17 cellular contexts compared by ENCODE assay signal in genomic region chr1:152924191-152924590, GRCh38. TPM values are rescaled to one million over a fixed set of nuclear protein-coding genes. Genes with fewer than 3 reads are reported as not detected.
DNase-seq lines count a peak whose midpoint lies in the region; FAIRE-seq and TF ChIP-seq lines count a peak whose summit lies in the region.
"Had no signal": no experiment of that assay in that cellular context is flagged by ENCODE, and none has a peak within 500 bp of the region (broad histone marks: within the 10 kb centered on the region; RNA-seq: fewer than 3 reads in every experiment).

No MANE protein-coding gene starts in this region.

- no peaks in the 10 kb centered on the region for H3K36me3 Mint-ChIP-seq in activated CD4-positive, alpha-beta memory T cell treated with anti-CD3 and anti-CD28 coated beads, Interleukin-2, amount 10 ng/mL, durations not matched to agents 7 days and 5 days (ENCODE audit: low read depth)

- H3K36me3 ChIP-seq in keratinocyte (ENCODE audit: control insufficient read depth in 2 of 2, extremely low read depth in 1 of 2, insufficient read depth in 2 of 2, low read length in 2 of 2), result no peaks in the 10 kb centered on the region
- H3K36me3 ChIP-seq: Peyer's patch had no signal

- H3K4me1 ChIP-seq in keratinocyte (ENCODE audit: control insufficient read depth, extremely low read depth, insufficient read depth, low read length), result no peaks in the 10 kb centered on the region
- H3K4me1 ChIP-seq: Peyer's patch had no signal

- peak; percentile 26 for FAIRE-seq in keratinocyte (lab: Jason Lieb, UNC)

- H3K27ac ChIP-seq in keratinocyte (ENCODE audit: control insufficient read depth, insufficient read depth, low read length), result no peak overlapping the region
- H3K27ac ChIP-seq: HL-60, Peyer's patch had no signal

- no peaks in the 10 kb centered on the region for H3K4me1 Mint-ChIP-seq in activated CD4-positive, alpha-beta memory T cell treated with anti-CD3 and anti-CD28 coated beads, Interleukin-2, amount 10 ng/mL, durations not matched to agents 7 days and 5 days

- H3K79me2 ChIP-seq in keratinocyte (ENCODE audit: control insufficient read depth, insufficient read depth, low read length), result no peaks in the 10 kb centered on the region

- peaks cover 8% of the 10 kb centered on the region for H3K27me3 Mint-ChIP-seq in activated CD4-positive, alpha-beta memory T cell treated with anti-CD3 and anti-CD28 coated beads, Interleukin-2, amount 10 ng/mL, durations not matched to agents 7 days and 5 days

- H3K9me3 ChIP-seq in keratinocyte (ENCODE audit: control insufficient read depth, low read depth, low read length), result no peaks in the 10 kb centered on the region
- H3K9me3 ChIP-seq: Peyer's patch had no signal

- no peaks in the 10 kb centered on the region for H3K9me3 Mint-ChIP-seq in activated CD4-positive, alpha-beta memory T cell treated with anti-CD3 and anti-CD28 coated beads, Interleukin-2, amount 10 ng/mL, durations not matched to agents 7 days and 5 days
- H3K9me3 Mint-ChIP-seq: T-helper 2 cell treated with Interferon-gamma antibody and Interleukin-4, amounts not matched to agents 5 μg/mL and 100 μg/mL, for 36 hours had no signal

- H3K9me1 ChIP-seq in keratinocyte (ENCODE audit: control insufficient read depth, extremely low read depth, insufficient read depth, low read length), result no peaks in the 10 kb centered on the region

- DNase-seq in NCI-H1417 (lab: John Stamatoyannopoulos, UW) (peak; percentile 4 to 93 (median 55)), NCI-H1417 treated with DMSO at 0.1 percent for 48 hours (lab: John Stamatoyannopoulos, UW) (no peak), ELR (ENCODE audit: low read depth) (peak; percentile 31), RPMI8226 (peak; percentile 12), keratinocyte (ENCODE audit: low read depth, low spot score) (no peak), SK-N-DZ (ENCODE audit: low spot score) (no peak), GM19238 (ENCODE audit: insufficient read length, low spot score) (no peak)
- DNase-seq in activated CD4-positive, alpha-beta memory T cell treated with anti-CD3 and anti-CD28 coated beads, Interleukin-2, amount 10 ng/mL, durations not matched to agents 7 days and 5 days, result no peak
- DNase-seq: C1 segment of cervical spinal cord, GOT3, NCI-H446 treated with DMSO at 0.1 percent for 48 hours, Peyer's patch, SHP77 treated with DMSO at 0.1 percent for 48 hours had no signal

- dilution Hi-C loops in keratinocyte (cut with MboI; ENCODE audit: extremely low pct_ligation_motif_present, low sequenced_read_pairs), result no loop called here

- H3K27ac Mint-ChIP-seq in activated CD4-positive, alpha-beta memory T cell treated with anti-CD3 and anti-CD28 coated beads, Interleukin-2, amount 10 ng/mL, durations not matched to agents 7 days and 5 days, result no peak overlapping the region
- H3K27ac Mint-ChIP-seq: T-helper 2 cell treated with Interferon-gamma antibody and Interleukin-4, amounts not matched to agents 5 μg/mL and 100 μg/mL, for 36 hours had no signal

- peak overlapping the region; percentile 4 for H2AFZ ChIP-seq in keratinocyte (ENCODE audit: control insufficient read depth, low read length)

- CTCF ChIA-PET in activated CD4-positive, alpha-beta memory T cell treated with anti-CD3 and anti-CD28 coated beads, Interleukin-2, amount 10 ng/mL, durations not matched to agents 7 days and 5 days (lab: Charles Lee), result no interaction called here

- no peak overlapping the region for H3K4me3 Mint-ChIP-seq in activated CD4-positive, alpha-beta memory T cell treated with anti-CD3 and anti-CD28 coated beads, Interleukin-2, amount 10 ng/mL, durations not matched to agents 7 days and 5 days
- H3K4me3 Mint-ChIP-seq: T-helper 2 cell treated with Interferon-gamma antibody and Interleukin-4, amounts not matched to agents 5 μg/mL and 100 μg/mL, for 36 hours had no signal

- H3K27me3 ChIP-seq in keratinocyte (ENCODE audit: control insufficient read depth, extremely low read depth, insufficient read depth, low read length), result no peaks in the 10 kb centered on the region
- H3K27me3 ChIP-seq: Peyer's patch had no signal

- no peak overlapping the region for H3K4me2 ChIP-seq in keratinocyte (ENCODE audit: control insufficient read depth, extremely low read depth, insufficient read depth, low read depth, low read length)

- H4K20me1 ChIP-seq in keratinocyte (ENCODE audit: control insufficient read depth, extremely low read depth, insufficient read depth, low read length), result no peaks in the 10 kb centered on the region

- TF ChIP-seq CTCF in keratinocyte (optimal IDR thresholded peaks at IDR 0.05 in 1 of 3, IDR thresholded peaks at IDR 0.05 in 1 of 3, conservative IDR thresholded peaks at IDR 0.05 in 1 of 3; ENCODE audit: extremely low read depth in 1 of 3, insufficient read depth in 2 of 3, low read length in 3 of 3), result peak in 1 of 3 experiments; percentile 45

- H3K9ac ChIP-seq in keratinocyte (ENCODE audit: control insufficient read depth, extremely low read depth, insufficient read depth, low read length), result no peak overlapping the region

- no peak overlapping the region for H3K4me3 ChIP-seq in keratinocyte (ENCODE audit: control insufficient read depth in 2 of 3, extremely low read depth in 1 of 3, insufficient read depth in 2 of 3, low read depth in 1 of 3, low read length in 3 of 3)
- H3K4me3 ChIP-seq: Peyer's patch had no signal

- POLR2A ChIA-PET in activated CD4-positive, alpha-beta memory T cell treated with anti-CD3 and anti-CD28 coated beads, Interleukin-2, amount 10 ng/mL, durations not matched to agents 7 days and 5 days (lab: Charles Lee), result no interaction called here

RNA-seq across cellular contexts. Expression of gene IVL, which starts 15.8 kb away (rescaled TPM):
- 61.1 to 231 TPM (median 89.2 TPM) in 3 replicates for polyA plus RNA-seq in keratinocyte
- polyA plus RNA-seq in keratinocyte (2011; ENCODE audit: low read depth), result 859 TPM
- 80.8 and 93.6 TPM in 2 replicates for polyA plus RNA-seq in keratinocyte (2011; cell fraction: cytosol; rRNA removed)
- 168 and 195 TPM in 2 replicates for polyA plus RNA-seq in keratinocyte (2011; cell fraction: nucleus; rRNA removed)
- polyA plus RNA-seq in keratinocyte (2012; ENCODE audit: low replicate concordance), result 60.7 and 434 TPM in 2 replicates
- 29.0 to 64.7 TPM (median 34.8 TPM) in 3 replicates for polyA minus RNA-seq in keratinocyte
- 53.3 TPM for polyA minus RNA-seq in keratinocyte (2011; cell fraction: cytosol; rRNA and poly(A)+ RNA removed)
- polyA minus RNA-seq in keratinocyte (2011; cell fraction: nucleus; rRNA and poly(A)+ RNA removed), result 47.8 and 54.5 TPM in 2 replicates
- polyA plus RNA-seq in SK-N-DZ (2014; cell fraction: cytosol; rRNA removed), result not detected in 2 replicates
- polyA plus RNA-seq in SK-N-DZ (2014; cell fraction: nucleus; rRNA removed), result not detected in 2 replicates
- total RNA-seq in activated CD4-positive, alpha-beta memory T cell treated with anti-CD3 and anti-CD28 coated beads, Interleukin-2, amount 10 ng/mL, durations not matched to agents 7 days and 5 days, result not detected
- total RNA-seq: A172, G401, Peyer's patch had no signal

RNA-seq across cellular contexts. Expression of gene SPRR5, which starts 22.8 kb away (rescaled TPM):
- 0.12 to 0.35 TPM (median 0.30 TPM) in 3 replicates for polyA plus RNA-seq in keratinocyte
- polyA plus RNA-seq in keratinocyte (2011; ENCODE audit: low read depth), result 10.2 TPM
- polyA plus RNA-seq in keratinocyte (2011; cell fraction: cytosol; rRNA removed), result 0.13 TPM in 1 of 2 replicates, not detected in the other
- polyA plus RNA-seq in keratinocyte (2011; cell fraction: nucleus; rRNA removed), result 0.53 and 1.7 TPM in 2 replicates
- polyA plus RNA-seq in keratinocyte (2012; ENCODE audit: low replicate concordance), result 1.2 and 34.0 TPM in 2 replicates
- not detected in 3 replicates for polyA minus RNA-seq in keratinocyte
- not detected for polyA minus RNA-seq in keratinocyte (2011; cell fraction: cytosol; rRNA and poly(A)+ RNA removed)
- polyA minus RNA-seq in keratinocyte (2011; cell fraction: nucleus; rRNA and poly(A)+ RNA removed), result not detected in 2 replicates
- not detected in 2 replicates for polyA plus RNA-seq in SK-N-DZ (2014; cell fraction: cytosol; rRNA removed)
- polyA plus RNA-seq in SK-N-DZ (2014; cell fraction: nucleus; rRNA removed), result not detected in 2 replicates
- total RNA-seq in activated CD4-positive, alpha-beta memory T cell treated with anti-CD3 and anti-CD28 coated beads, Interleukin-2, amount 10 ng/mL, durations not matched to agents 7 days and 5 days, result not detected
- total RNA-seq: A172, G401, Peyer's patch had no signal

RNA-seq across cellular contexts. Expression of gene SMCP, which starts 46.1 kb away (rescaled TPM):
- polyA plus RNA-seq in keratinocyte, result 0.08 to 0.53 TPM in 2 of 3 replicates, not detected in the other
- not detected for polyA plus RNA-seq in keratinocyte (2011; ENCODE audit: low read depth)
- 0.39 TPM in 1 of 2 replicates, not detected in the other for polyA plus RNA-seq in keratinocyte (2011; cell fraction: cytosol; rRNA removed)
- not detected in 2 replicates for polyA plus RNA-seq in keratinocyte (2011; cell fraction: nucleus; rRNA removed)
- polyA plus RNA-seq in keratinocyte (2012; ENCODE audit: low replicate concordance), result not detected in 2 replicates
- not detected in 3 replicates for polyA minus RNA-seq in keratinocyte
- polyA minus RNA-seq in keratinocyte (2011; cell fraction: cytosol; rRNA and poly(A)+ RNA removed), result not detected
- polyA minus RNA-seq in keratinocyte (2011; cell fraction: nucleus; rRNA and poly(A)+ RNA removed), result not detected in 2 replicates
- not detected in 2 replicates for polyA plus RNA-seq in SK-N-DZ (2014; cell fraction: cytosol; rRNA removed)
- not detected in 2 replicates for polyA plus RNA-seq in SK-N-DZ (2014; cell fraction: nucleus; rRNA removed)
- total RNA-seq in activated CD4-positive, alpha-beta memory T cell treated with anti-CD3 and anti-CD28 coated beads, Interleukin-2, amount 10 ng/mL, durations not matched to agents 7 days and 5 days, result not detected
- total RNA-seq: A172, G401, Peyer's patch had no signal

RNA-seq across cellular contexts. Expression of gene SPRR4, which starts 46.3 kb away (rescaled TPM):
- 1.7 to 4.8 TPM (median 1.9 TPM) in 3 replicates for polyA plus RNA-seq in keratinocyte
- polyA plus RNA-seq in keratinocyte (2011; ENCODE audit: low read depth), result 4.1 TPM
- 1.9 and 6.8 TPM in 2 replicates for polyA plus RNA-seq in keratinocyte (2011; cell fraction: cytosol; rRNA removed)
- 3.0 and 3.1 TPM in 2 replicates for polyA plus RNA-seq in keratinocyte (2011; cell fraction: nucleus; rRNA removed)
- 2.0 and 55.7 TPM in 2 replicates for polyA plus RNA-seq in keratinocyte (2012; ENCODE audit: low replicate concordance)
- polyA minus RNA-seq in keratinocyte, result 1.1 to 6.2 TPM (median 1.4 TPM) in 3 replicates
- polyA minus RNA-seq in keratinocyte (2011; cell fraction: cytosol; rRNA and poly(A)+ RNA removed), result not detected
- polyA minus RNA-seq in keratinocyte (2011; cell fraction: nucleus; rRNA and poly(A)+ RNA removed), result 0.95 TPM in 1 of 2 replicates, not detected in the other
- polyA plus RNA-seq in SK-N-DZ (2014; cell fraction: cytosol; rRNA removed), result not detected in 2 replicates
- not detected in 2 replicates for polyA plus RNA-seq in SK-N-DZ (2014; cell fraction: nucleus; rRNA removed)
- total RNA-seq in activated CD4-positive, alpha-beta memory T cell treated with anti-CD3 and anti-CD28 coated beads, Interleukin-2, amount 10 ng/mL, durations not matched to agents 7 days and 5 days, result not detected
- total RNA-seq: A172, G401, Peyer's patch had no signal

RNA-seq across cellular contexts. Expression of gene SPRR1A, which starts 59.7 kb away (rescaled TPM):
- polyA plus RNA-seq in keratinocyte, result 5.5 to 35.0 TPM (median 18.0 TPM) in 3 replicates
- 1,090 TPM for polyA plus RNA-seq in keratinocyte (2011; ENCODE audit: low read depth)
- 24.5 and 51.7 TPM in 2 replicates for polyA plus RNA-seq in keratinocyte (2011; cell fraction: cytosol; rRNA removed)
- polyA plus RNA-seq in keratinocyte (2011; cell fraction: nucleus; rRNA removed), result 12.1 and 39.9 TPM in 2 replicates
- 112 and 1,553 TPM in 2 replicates for polyA plus RNA-seq in keratinocyte (2012; ENCODE audit: low replicate concordance)
- 8.6 to 24.4 TPM (median 17.2 TPM) in 3 replicates for polyA minus RNA-seq in keratinocyte
- 34.3 TPM for polyA minus RNA-seq in keratinocyte (2011; cell fraction: cytosol; rRNA and poly(A)+ RNA removed)
- polyA minus RNA-seq in keratinocyte (2011; cell fraction: nucleus; rRNA and poly(A)+ RNA removed), result 10.3 and 12.9 TPM in 2 replicates
- not detected in 2 replicates for polyA plus RNA-seq in SK-N-DZ (2014; cell fraction: cytosol; rRNA removed)
- polyA plus RNA-seq in SK-N-DZ (2014; cell fraction: nucleus; rRNA removed), result not detected in 2 replicates
- total RNA-seq in activated CD4-positive, alpha-beta memory T cell treated with anti-CD3 and anti-CD28 coated beads, Interleukin-2, amount 10 ng/mL, durations not matched to agents 7 days and 5 days, result not detected
- total RNA-seq: A172, G401, Peyer's patch had no signal

Comparison
In these comparisons a context has a peak if more than half of its experiments do, and no peak if none do; other contexts are left out.
1. DNase-seq: peak in NCI-H1417 (3 of 3), ELR (single experiment) and RPMI8226 (single experiment); none in NCI-H1417 treated with DMSO at 0.1 percent for 48 hours (single experiment), keratinocyte (single experiment), SK-N-DZ (single experiment), GM19238 (single experiment) and activated CD4-positive, alpha-beta memory T cell treated with anti-CD3 and anti-CD28 coated beads, Interleukin-2, amount 10 ng/mL, durations not matched to agents 7 days and 5 days (single experiment).